Comparison of ENCODE assay signal across 2 cellular contexts in genomic region chrX:63277394-63277793, GRCh38.
"Not testable (repeated sequence)": the region's sequence is repeated elsewhere in the genome, so short reads cannot be mapped to it uniquely, and the experiment has no call there.

No MANE protein-coding gene starts in this region.

- peak overlapping the region; percentile 15; the same call in 1 of the 2 replicates for H3K4me2 ChIP-seq in BLaER1
- peak overlapping the region in 8 of 11 experiments; percentile 11 to 37 (median 23); a peak in 14 of 22 replicates for H3K4me2 ChIP-seq in BLaER1 treated with 17β-estradiol and CSF1 and Interleukin-3, amounts not matched to agents 10 nM and 100 nM

- H3K27me3 ChIP-seq in BLaER1; BLaER1 treated with 17β-estradiol and CSF1 and Interleukin-3, amounts not matched to agents 10 nM and 100 nM: not testable (repeated sequence)

- not testable (repeated sequence) for H3K27ac ChIP-seq in BLaER1
- H3K27ac ChIP-seq in BLaER1 treated with 17β-estradiol and CSF1 and Interleukin-3, amounts not matched to agents 10 nM and 100 nM, result peak overlapping the region in 7 of 11 experiments; percentile 38 to 61 (median 59); a peak in 13 of 22 replicates

- H3K4me1 ChIP-seq in BLaER1, result peaks cover 14% of the 10 kb centered on the region
- H3K4me1 ChIP-seq in BLaER1 treated with 17β-estradiol and CSF1 and Interleukin-3, amounts not matched to agents 10 nM and 100 nM, result peaks cover 0 to 22% (median 11%) of the 10 kb centered on the region in 10 experiments; a peak in 9 of 20 replicates

- not testable (repeated sequence) for H3K36me3 ChIP-seq in BLaER1; BLaER1 treated with 17β-estradiol and CSF1 and Interleukin-3, amounts not matched to agents 10 nM and 100 nM

- H3K4me3 ChIP-seq in BLaER1; BLaER1 treated with 17β-estradiol and CSF1 and Interleukin-3, amounts not matched to agents 10 nM and 100 nM: not testable (repeated sequence)

- not testable (repeated sequence) for H4K20me1 ChIP-seq in BLaER1; BLaER1 treated with 17β-estradiol and CSF1 and Interleukin-3, amounts not matched to agents 10 nM and 100 nM

- H3K9me3 ChIP-seq in BLaER1; BLaER1 treated with 17β-estradiol and CSF1 and Interleukin-3, amounts not matched to agents 10 nM and 100 nM (replicated peaks in 1 of 11): not testable (repeated sequence)

- not testable (repeated sequence) for H3K9ac ChIP-seq in BLaER1; BLaER1 treated with 17β-estradiol and CSF1 and Interleukin-3, amounts not matched to agents 10 nM and 100 nM
